24 cellular contexts compared by ENCODE assay signal in genomic region chr19:55106591-55106990, GRCh38. TPM values are rescaled to one million over a fixed set of nuclear protein-coding genes. Genes with fewer than 3 reads are reported as not detected.
A peak's percentile ranks its signal among the peaks of the same experiment; 100 is the strongest.
DNase-seq lines count a peak whose midpoint lies in the region; ATAC-seq, FAIRE-seq and TF ChIP-seq lines count a peak whose summit lies in the region.
"Had no signal": no experiment of that assay in that cellular context is flagged by ENCODE, and none has a peak within 500 bp of the region (broad histone marks: within the 10 kb centered on the region; RNA-seq: fewer than 3 reads in every experiment).

No MANE protein-coding gene starts in this region.

- H3K27ac ChIP-seq in K562 (ENCODE audit: extremely low read depth, low read depth, low read length) (no peak overlapping the region), kidney (ENCODE audit: low read depth in 2 of 2, low read length in 2 of 2) (no peak overlapping the region), transverse colon (no peak overlapping the region)
- H3K27ac ChIP-seq: A549, C4-2B, Peyer's patch had no signal

- H3K4me2 ChIP-seq in K562 (ENCODE audit: insufficient read depth, low read length) = no peak overlapping the region
- H3K4me2 ChIP-seq: A549 had no signal

- H3K36me3 Mint-ChIP-seq in natural killer cell treated with Interleukin-12 subunit alpha and Interleukin-12 subunit beta and Interleukin-15 and Interleukin-18, amount 100 ng/mL, for 72 hours = peaks cover 6% of the 10 kb centered on the region
- H3K36me3 Mint-ChIP-seq in natural killer cell = no peaks in the 10 kb centered on the region
- H3K36me3 Mint-ChIP-seq in stimulated activated effector memory CD8-positive, alpha-beta T cell treated with anti-CD3 and anti-CD28 coated beads, Interleukin-12 subunit alpha, Interleukin-12 subunit beta, amount 100 ng/mL, for 72 hours = peaks cover 62% of the 10 kb centered on the region

- H3K79me2 ChIP-seq in K562 (ENCODE audit: control insufficient read depth, insufficient read depth, low read length) = peaks cover 22% of the 10 kb centered on the region

- ATAC-seq in natural killer cell treated with Interleukin-12 subunit alpha and Interleukin-12 subunit beta and Interleukin-15 and Interleukin-18, amount 100 ng/mL, for 72 hours = peak in 1 of 2 donors; percentile 33
- ATAC-seq in natural killer cell (no peak), K562 (no peak; the same call in 2 of the 3 replicates), HG02973 (IDR thresholded peaks at IDR 0.05; ENCODE audit: unreplicated experiment) (no peak)
- ATAC-seq in stimulated activated effector memory CD8-positive, alpha-beta T cell treated with anti-CD3 and anti-CD28 coated beads, Interleukin-12 subunit alpha, Interleukin-12 subunit beta, amount 100 ng/mL, for 72 hours = no peak

- no peaks in the 10 kb centered on the region for H3K9me3 Mint-ChIP-seq in natural killer cell treated with Interleukin-12 subunit alpha and Interleukin-12 subunit beta and Interleukin-15 and Interleukin-18, amount 100 ng/mL, for 72 hours
- H3K9me3 Mint-ChIP-seq in natural killer cell = no peaks in the 10 kb centered on the region
- H3K9me3 Mint-ChIP-seq in stimulated activated effector memory CD8-positive, alpha-beta T cell treated with anti-CD3 and anti-CD28 coated beads, Interleukin-12 subunit alpha, Interleukin-12 subunit beta, amount 100 ng/mL, for 72 hours = no peaks in the 10 kb centered on the region
- H3K9me3 Mint-ChIP-seq: CD8-positive, alpha-beta memory T cell had no signal

- TF ChIP-seq RAD21 in K562 (CRISPR knock-in tag; conservative IDR thresholded peaks at IDR 0.05 in 1 of 2, IDR thresholded peaks at IDR 0.05 in 1 of 2) = no peak

- TF ChIP-seq EP300 in K562 (IDR thresholded peaks at IDR 0.05; ENCODE audit: low read length) (no peak), transverse colon (IDR thresholded peaks at IDR 0.05; ENCODE audit: low read depth) (no peak)

- H3K9ac ChIP-seq in K562 (ENCODE audit: insufficient read depth in 1 of 2, low read depth in 2 of 2, low read length in 2 of 2) (peak overlapping the region in 1 of 2 experiments; percentile 68; a peak in 2 of 4 replicates), kidney (ENCODE audit: low read length in 2 of 2) (no peak overlapping the region)

- WGBS in K562 (ENCODE audit: insufficient coverage, low coverage, missing lambda C conversion rate) = 93% methylated on average over 6 of the region's 6 CpGs
- 88% methylated on average over 6 of the region's 6 CpGs; no CpG with 5 or more reads in 1 of the 2 donors for WGBS in transverse colon (ENCODE audit: low coverage in 1 of 2), 2 donors

- peaks cover 67% of the 10 kb centered on the region; the same call in 2 of the 3 replicates for H3K36me3 ChIP-seq in K562 (ENCODE audit: control insufficient read depth, insufficient read depth, low read length)
- H3K36me3 ChIP-seq in kidney (ENCODE audit: control insufficient read depth in 1 of 2, insufficient read depth in 2 of 2, low read length in 2 of 2) = peaks cover 9 to 17% of the 10 kb centered on the region in 2 donors
- H3K36me3 ChIP-seq in transverse colon = peaks cover 0 to 18% (median 7%) of the 10 kb centered on the region in 4 donors

- CTCF ChIA-PET in K562 (lab: Yijun Ruan, JAX; ENCODE audit: low intra/inter-chr PET ratio) = no interaction called here

- TF ChIP-seq CTCF in natural killer cell (IDR thresholded peaks at IDR 0.05) = no peak
- no peak for TF ChIP-seq CTCF in K562 (IDR thresholded peaks at IDR 0.05 in 2 of 3, conservative IDR thresholded peaks at IDR 0.05 in 1 of 3; ENCODE audit: insufficient read depth in 2 of 3, low read depth in 1 of 3, low read length in 3 of 3)
- TF ChIP-seq CTCF in kidney (IDR thresholded peaks at IDR 0.05; ENCODE audit: borderline replicate concordance, extremely low read depth, insufficient read depth) = no peak
- TF ChIP-seq CTCF in transverse colon (IDR thresholded peaks at IDR 0.05) = no peak

- H3K4me1 ChIP-seq in K562 (replicated peaks in 1 of 2; ENCODE audit: control insufficient read depth in 2 of 2, insufficient read depth in 2 of 2, low read length in 2 of 2) (peaks cover 2 to 21% of the 10 kb centered on the region in 2 experiments; a peak in 3 of 5 replicates), kidney (ENCODE audit: control insufficient read depth in 1 of 2, insufficient read depth in 1 of 2, low read depth in 1 of 2, low read length in 2 of 2) (no peaks in the 10 kb centered on the region), transverse colon (no peaks in the 10 kb centered on the region)
- H3K4me1 ChIP-seq: A549, Peyer's patch had no signal

- FAIRE-seq in K562 (lab: Jason Lieb, UNC) (no peak), kidney (lab: Jason Lieb, UNC) (no peak)
- FAIRE-seq: A549, GM12892, GM19239, H54 had no signal

- no peak for TF ChIP-seq POLR2A in K562 (conservative IDR thresholded peaks at IDR 0.05)
- TF ChIP-seq POLR2A in transverse colon (IDR thresholded peaks at IDR 0.05) = no peak

- H3K4me1 Mint-ChIP-seq in natural killer cell treated with Interleukin-12 subunit alpha and Interleukin-12 subunit beta and Interleukin-15 and Interleukin-18, amount 100 ng/mL, for 72 hours (ENCODE audit: low read depth in 2 of 2) = peaks cover 6 to 18% of the 10 kb centered on the region in 2 donors
- peaks cover 11 to 15% of the 10 kb centered on the region in 2 donors for H3K4me1 Mint-ChIP-seq in natural killer cell
- peaks cover 23% of the 10 kb centered on the region for H3K4me1 Mint-ChIP-seq in stimulated activated effector memory CD8-positive, alpha-beta T cell treated with anti-CD3 and anti-CD28 coated beads, Interleukin-12 subunit alpha, Interleukin-12 subunit beta, amount 100 ng/mL, for 72 hours

- POLR2A ChIA-PET in K562 (lab: Yijun Ruan, JAX) = interaction anchor here (0.8 to 1.3 kb wide), 7 partner anchors 8 to 33 kb away, joined by 3 to 7 read pairs (median 4); partner anchors contain the start of gene PPP1R12C

- H3K27ac Mint-ChIP-seq in natural killer cell treated with Interleukin-12 subunit alpha and Interleukin-12 subunit beta and Interleukin-15 and Interleukin-18, amount 100 ng/mL, for 72 hours = no peak overlapping the region
- H3K27ac Mint-ChIP-seq in natural killer cell = peak overlapping the region in 1 of 2 donors; percentile 16
- peak overlapping the region; percentile 32 for H3K27ac Mint-ChIP-seq in stimulated activated effector memory CD8-positive, alpha-beta T cell treated with anti-CD3 and anti-CD28 coated beads, Interleukin-12 subunit alpha, Interleukin-12 subunit beta, amount 100 ng/mL, for 72 hours

- peaks cover 4% of the 10 kb centered on the region; the same call in 1 of the 2 replicates for H4K20me1 ChIP-seq in K562 (replicated peaks; ENCODE audit: control insufficient read depth, insufficient read depth, low read length)

- peak; percentile 56 for DNase-seq in natural killer cell treated with Interleukin-12 subunit alpha and Interleukin-12 subunit beta and Interleukin-15 and Interleukin-18, amount 100 ng/mL, for 72 hours (ENCODE audit: low spot score)
- no peak for DNase-seq in natural killer cell
- no peak for DNase-seq in K562 (ENCODE audit: extremely low read depth in 1 of 4, low spot score in 3 of 4)
- DNase-seq in kidney = peak; percentile 37
- no peak for DNase-seq in stimulated activated effector memory CD8-positive, alpha-beta T cell treated with anti-CD3 and anti-CD28 coated beads, Interleukin-12 subunit alpha, Interleukin-12 subunit beta, amount 100 ng/mL, for 72 hours (ENCODE audit: low spot score in 2 of 2)
- no peak for DNase-seq in NCI-H2196 (lab: John Stamatoyannopoulos, UW; ENCODE audit: unreplicated experiment)
- DNase-seq in transverse colon = no peak
- DNase-seq: AML-193; CD8-positive, alpha-beta memory T cell; DMS153; DND-41; KBM-7; NCI-H2029 treated with DMSO at 0.1 percent for 48 hours; NCI-H226; NCI-H510A; NCI-H69; Peyer's patch; SHP77 treated with DMSO at 0.1 percent for 48 hours had no signal

- BruUV-seq in K562 (replicated peaks; lab: Mats Ljungman, UMichigan) = no TSS peak

- in situ Hi-C loops in K562 (cut with MboI) (no loop called here), transverse colon (cut with MboI; ENCODE audit: low pct_ligation_motif_present in 1 of 4, low pct_unique_long_range_greater_than_20kb in 1 of 4, low sequenced_read_pairs in 3 of 4) (no loop called here)

- H3K27me3 ChIP-seq in K562 (ENCODE audit: control insufficient read depth in 2 of 2, insufficient read depth in 2 of 2, low read length in 2 of 2) = no peaks in the 10 kb centered on the region
- no peaks in the 10 kb centered on the region for H3K27me3 ChIP-seq in transverse colon
- H3K27me3 ChIP-seq: Peyer's patch had no signal

- H3K4me3 ChIP-seq in K562 = no peak overlapping the region
- no peak overlapping the region for H3K4me3 ChIP-seq in kidney (ENCODE audit: low read length in 2 of 2)
- H3K4me3 ChIP-seq in transverse colon = no peak overlapping the region
- H3K4me3 ChIP-seq: A549, Peyer's patch had no signal

- no peaks in the 10 kb centered on the region for H3K27me3 Mint-ChIP-seq in natural killer cell treated with Interleukin-12 subunit alpha and Interleukin-12 subunit beta and Interleukin-15 and Interleukin-18, amount 100 ng/mL, for 72 hours
- no peaks in the 10 kb centered on the region for H3K27me3 Mint-ChIP-seq in natural killer cell (ENCODE audit: low read depth in 2 of 2)
- H3K27me3 Mint-ChIP-seq: CD8-positive, alpha-beta memory T cell had no signal

- intact Hi-C loops in natural killer cell (cut with micrococcal nuclease) = no loop called here
- intact Hi-C loops in K562 (cut with micrococcal nuclease) = no loop called here
- intact Hi-C loops in kidney (cut with DNase I) = no loop called here
- intact Hi-C loops in transverse colon (cut with DNase I; ENCODE audit: low total_unique reads) = no loop called here

- no peaks in the 10 kb centered on the region for H3K9me3 ChIP-seq in K562 (replicated peaks; ENCODE audit: control insufficient read depth, insufficient read depth, low read depth, low read length)
- H3K9me3 ChIP-seq in kidney (ENCODE audit: control insufficient read depth in 1 of 2, low read length in 2 of 2) = no peaks in the 10 kb centered on the region
- H3K9me3 ChIP-seq in transverse colon = no peaks in the 10 kb centered on the region
- H3K9me3 ChIP-seq: Peyer's patch had no signal

- no peak overlapping the region for H3K4me3 Mint-ChIP-seq in natural killer cell treated with Interleukin-12 subunit alpha and Interleukin-12 subunit beta and Interleukin-15 and Interleukin-18, amount 100 ng/mL, for 72 hours
- no peak overlapping the region for H3K4me3 Mint-ChIP-seq in natural killer cell
- no peak overlapping the region for H3K4me3 Mint-ChIP-seq in stimulated activated effector memory CD8-positive, alpha-beta T cell treated with anti-CD3 and anti-CD28 coated beads, Interleukin-12 subunit alpha, Interleukin-12 subunit beta, amount 100 ng/mL, for 72 hours
- H3K4me3 Mint-ChIP-seq: CD8-positive, alpha-beta memory T cell had no signal

- no peak overlapping the region for H2AFZ ChIP-seq in K562 (ENCODE audit: low read depth, low read length)

- H3K9me1 ChIP-seq in K562 (ENCODE audit: control insufficient read depth, insufficient read depth, low read length) = no peaks in the 10 kb centered on the region

RNA-seq across cellular contexts. Expression of gene PPP1R12C, which starts 10.8 kb away (rescaled TPM):
- total RNA-seq in natural killer cell treated with Interleukin-12 subunit alpha and Interleukin-12 subunit beta and Interleukin-15 and Interleukin-18, amount 100 ng/mL, for 72 hours = 100 to 1,000 TPM; 157 to 251 TPM
- total RNA-seq in natural killer cell (100 to 1,000 TPM; 162 to 178 (median 174) TPM), K562 (2014; rRNA removed) (93.5 and 119 TPM in 2 replicates), K562 (2014; rRNA removed; fragmentation: Illumina TruSeq; extraction: Trizol) (16.3 and 21.9 TPM in 2 replicates), K562 (2015; rRNA removed; fragmentation: Illumina TruSeq; extraction: Trizol) (54.1 and 54.3 TPM in 2 replicates), K562 (2021) (89.7 and 110 TPM in 2 replicates), kidney (146 TPM), transverse colon (100 to 1,000 TPM; 101 to 350 (median 154) TPM)
- total RNA-seq in K562 (2011; cell fraction: chromatin; rRNA removed; ENCODE audit: low replicate concordance) = 103 and 282 TPM in 2 replicates
- total RNA-seq in K562 (2011; cell fraction: nucleolus; rRNA removed) = 185 and 189 TPM in 2 replicates
- total RNA-seq in K562 (2011; cell fraction: nucleoplasm; rRNA removed) = 126 and 131 TPM in 2 replicates
- polyA plus RNA-seq in K562 (2011; rRNA removed) (31.6 and 39.7 TPM in 2 replicates), K562 (2014; fragmentation: Illumina TruSeq; extraction: Trizol) (33.7 and 54.3 TPM in 2 replicates), K562 (2014; fragmentation: Nextera tagmentation; extraction: Ambion mirVana) (1 to 10 TPM; 1.8 to 2.7 TPM), K562 (2014; rRNA removed) (125 and 136 TPM in 2 replicates), kidney (ENCODE audit: insufficient read depth, low read depth, low replicate concordance) (89.0 TPM)
- polyA plus RNA-seq in K562 (2011; cell fraction: cytosol; rRNA removed) = 21.4 and 48.7 TPM in 2 replicates
- 238 and 450 TPM in 2 replicates for polyA plus RNA-seq in K562 (2011; cell fraction: nucleus; rRNA removed)
- polyA plus RNA-seq in K562 (2012) = 76.7 and 102 TPM in 2 replicates
- polyA minus RNA-seq in K562 (2011; rRNA and poly(A)+ RNA removed) = 5.9 and 7.7 TPM in 2 replicates
- polyA minus RNA-seq in K562 (2011; cell fraction: cytosol; rRNA and poly(A)+ RNA removed) = 15.9 and 20.8 TPM in 2 replicates
- polyA minus RNA-seq in K562 (2011; cell fraction: nucleus; rRNA and poly(A)+ RNA removed) = 53.1 and 57.2 TPM in 2 replicates

RNA-seq across cellular contexts. Expression of gene EPS8L1, which starts 30.9 kb away (rescaled TPM):
- 1 to 10 TPM; 1.3 to 8.7 TPM for total RNA-seq in natural killer cell treated with Interleukin-12 subunit alpha and Interleukin-12 subunit beta and Interleukin-15 and Interleukin-18, amount 100 ng/mL, for 72 hours
- 10 to 100 TPM in 1 of 3 donors, 1 to 10 TPM in 2; 8.8 to 15.7 (median 10.0) TPM for total RNA-seq in natural killer cell
- total RNA-seq in K562 (2011; cell fraction: chromatin; rRNA removed; ENCODE audit: low replicate concordance) = 21.2 and 53.9 TPM in 2 replicates
- 25.4 and 29.5 TPM in 2 replicates for total RNA-seq in K562 (2011; cell fraction: nucleolus; rRNA removed)
- total RNA-seq in K562 (2011; cell fraction: nucleoplasm; rRNA removed) = 24.6 and 30.8 TPM in 2 replicates
- total RNA-seq in K562 (2014; rRNA removed) = 18.1 and 21.3 TPM in 2 replicates
- 6.8 and 8.0 TPM in 2 replicates for total RNA-seq in K562 (2014; rRNA removed; fragmentation: Illumina TruSeq; extraction: Trizol)
- total RNA-seq in K562 (2015; rRNA removed; fragmentation: Illumina TruSeq; extraction: Trizol) = 9.6 and 11.5 TPM in 2 replicates
- total RNA-seq in K562 (2021) = 17.3 and 18.9 TPM in 2 replicates
- polyA plus RNA-seq in K562 (2011; rRNA removed) = 11.9 and 13.2 TPM in 2 replicates
- polyA plus RNA-seq in K562 (2011; cell fraction: cytosol; rRNA removed) = 9.1 and 15.2 TPM in 2 replicates
- polyA plus RNA-seq in K562 (2011; cell fraction: nucleus; rRNA removed) = 39.1 and 62.6 TPM in 2 replicates
- 22.7 and 23.7 TPM in 2 replicates for polyA plus RNA-seq in K562 (2012)
- polyA plus RNA-seq in K562 (2014; fragmentation: Illumina TruSeq; extraction: Trizol) = 13.5 and 14.0 TPM in 2 replicates
- polyA plus RNA-seq in K562 (2014; fragmentation: Nextera tagmentation; extraction: Ambion mirVana) = under 1 TPM; 0.35 to 0.59 TPM
- 15.9 and 22.1 TPM in 2 replicates for polyA plus RNA-seq in K562 (2014; rRNA removed)
- 3.1 and 7.7 TPM in 2 replicates for polyA minus RNA-seq in K562 (2011; rRNA and poly(A)+ RNA removed)
- 5.2 and 6.4 TPM in 2 replicates for polyA minus RNA-seq in K562 (2011; cell fraction: cytosol; rRNA and poly(A)+ RNA removed)
- polyA minus RNA-seq in K562 (2011; cell fraction: nucleus; rRNA and poly(A)+ RNA removed) = 10.0 and 12.8 TPM in 2 replicates
- total RNA-seq in kidney = 95.0 TPM
- 45.4 TPM for polyA plus RNA-seq in kidney (ENCODE audit: insufficient read depth, low read depth, low replicate concordance)
- total RNA-seq in transverse colon = 100 to 1,000 TPM in 1 of 4 donors, 10 to 100 TPM in 3; 28.7 to 115 (median 49.1) TPM

RNA-seq across cellular contexts. Expression of gene TNNT1, which starts 42.4 kb away (rescaled TPM):
- not detected for total RNA-seq in natural killer cell treated with Interleukin-12 subunit alpha and Interleukin-12 subunit beta and Interleukin-15 and Interleukin-18, amount 100 ng/mL, for 72 hours
- total RNA-seq in natural killer cell (under 1 TPM in 1 of 3 donors, not detected in 2; 0.94 TPM), K562 (2014; rRNA removed) (366 and 390 TPM in 2 replicates), K562 (2014; rRNA removed; fragmentation: Illumina TruSeq; extraction: Trizol) (114 and 159 TPM in 2 replicates), K562 (2015; rRNA removed; fragmentation: Illumina TruSeq; extraction: Trizol) (244 and 252 TPM in 2 replicates), K562 (2021) (207 and 227 TPM in 2 replicates), kidney (not detected), transverse colon (1 to 10 TPM in 2 of 4 donors, not detected in 2; 1.6 to 4.1 TPM)
- 33.1 and 49.0 TPM in 2 replicates for total RNA-seq in K562 (2011; cell fraction: chromatin; rRNA removed; ENCODE audit: low replicate concordance)
- total RNA-seq in K562 (2011; cell fraction: nucleolus; rRNA removed) = 39.5 and 44.5 TPM in 2 replicates
- total RNA-seq in K562 (2011; cell fraction: nucleoplasm; rRNA removed) = 49.1 and 49.5 TPM in 2 replicates
- polyA plus RNA-seq in K562 (2011; rRNA removed) (177 and 189 TPM in 2 replicates), K562 (2014; fragmentation: Illumina TruSeq; extraction: Trizol) (224 and 227 TPM in 2 replicates), K562 (2014; fragmentation: Nextera tagmentation; extraction: Ambion mirVana) (10 to 100 TPM; 31.8 to 43.6 TPM), K562 (2014; rRNA removed) (324 and 325 TPM in 2 replicates), kidney (ENCODE audit: insufficient read depth, low read depth, low replicate concordance) (not detected)
- polyA plus RNA-seq in K562 (2011; cell fraction: cytosol; rRNA removed) = 173 and 189 TPM in 2 replicates
- polyA plus RNA-seq in K562 (2011; cell fraction: nucleus; rRNA removed) = 99.4 and 117 TPM in 2 replicates
- polyA plus RNA-seq in K562 (2012) = 276 and 308 TPM in 2 replicates
- polyA minus RNA-seq in K562 (2011; rRNA and poly(A)+ RNA removed) = 86.4 and 93.6 TPM in 2 replicates
- 45.8 and 53.1 TPM in 2 replicates for polyA minus RNA-seq in K562 (2011; cell fraction: cytosol; rRNA and poly(A)+ RNA removed)
- polyA minus RNA-seq in K562 (2011; cell fraction: nucleus; rRNA and poly(A)+ RNA removed) = 24.5 and 35.7 TPM in 2 replicates
- total RNA-seq: CD8-positive, alpha-beta memory T cell; Peyer's patch had no signal
- polyA plus RNA-seq: CD8-positive, alpha-beta memory T cell had no signal

RNA-seq across cellular contexts. Expression of gene RDH13, which starts 43.6 kb away (rescaled TPM):
- 10 to 100 TPM; 13.4 to 31.0 TPM for total RNA-seq in natural killer cell treated with Interleukin-12 subunit alpha and Interleukin-12 subunit beta and Interleukin-15 and Interleukin-18, amount 100 ng/mL, for 72 hours
- 10 to 100 TPM; 18.2 to 25.3 (median 19.3) TPM for total RNA-seq in natural killer cell
- total RNA-seq in K562 (2011; cell fraction: chromatin; rRNA removed; ENCODE audit: low replicate concordance) = 86.2 and 226 TPM in 2 replicates
- total RNA-seq in K562 (2011; cell fraction: nucleolus; rRNA removed) = 132 and 156 TPM in 2 replicates
- total RNA-seq in K562 (2011; cell fraction: nucleoplasm; rRNA removed) = 101 and 114 TPM in 2 replicates
- 63.2 and 78.7 TPM in 2 replicates for total RNA-seq in K562 (2014; rRNA removed)
- total RNA-seq in K562 (2014; rRNA removed; fragmentation: Illumina TruSeq; extraction: Trizol) = 25.8 and 29.2 TPM in 2 replicates
- total RNA-seq in K562 (2015; rRNA removed; fragmentation: Illumina TruSeq; extraction: Trizol) = 41.9 and 43.3 TPM in 2 replicates
- total RNA-seq in K562 (2021) = 65.7 and 70.3 TPM in 2 replicates
- polyA plus RNA-seq in K562 (2011; rRNA removed) = 23.3 and 28.6 TPM in 2 replicates
- polyA plus RNA-seq in K562 (2011; cell fraction: cytosol; rRNA removed) = 19.8 and 50.7 TPM in 2 replicates
- 75.3 and 114 TPM in 2 replicates for polyA plus RNA-seq in K562 (2011; cell fraction: nucleus; rRNA removed)
- 36.1 and 51.9 TPM in 2 replicates for polyA plus RNA-seq in K562 (2012)
- polyA plus RNA-seq in K562 (2014; fragmentation: Illumina TruSeq; extraction: Trizol) = 39.5 and 44.9 TPM in 2 replicates
- polyA plus RNA-seq in K562 (2014; fragmentation: Nextera tagmentation; extraction: Ambion mirVana) = 1 to 10 TPM; 7.5 to 9.8 TPM
- polyA plus RNA-seq in K562 (2014; rRNA removed) = 51.2 and 53.8 TPM in 2 replicates
- 19.9 and 43.3 TPM in 2 replicates for polyA minus RNA-seq in K562 (2011; rRNA and poly(A)+ RNA removed)
- 18.3 and 33.0 TPM in 2 replicates for polyA minus RNA-seq in K562 (2011; cell fraction: cytosol; rRNA and poly(A)+ RNA removed)
- 32.5 and 38.9 TPM in 2 replicates for polyA minus RNA-seq in K562 (2011; cell fraction: nucleus; rRNA and poly(A)+ RNA removed)
- total RNA-seq in kidney = 38.7 TPM
- polyA plus RNA-seq in kidney (ENCODE audit: insufficient read depth, low read depth, low replicate concordance) = 24.9 TPM
- total RNA-seq in transverse colon = 100 to 1,000 TPM in 1 of 4 donors, 10 to 100 TPM in 3; 28.4 to 125 (median 61.7) TPM

RNA-seq across cellular contexts. Expression of gene TNNI3, which starts 50.9 kb away (rescaled TPM):
- total RNA-seq in natural killer cell treated with Interleukin-12 subunit alpha and Interleukin-12 subunit beta and Interleukin-15 and Interleukin-18, amount 100 ng/mL, for 72 hours = not detected
- total RNA-seq in natural killer cell (under 1 TPM in 1 of 3 donors, not detected in 2; 0.94 TPM), K562 (2014; rRNA removed) (107 and 125 TPM in 2 replicates), K562 (2014; rRNA removed; fragmentation: Illumina TruSeq; extraction: Trizol) (22.0 and 26.5 TPM in 2 replicates), K562 (2015; rRNA removed; fragmentation: Illumina TruSeq; extraction: Trizol) (74.2 and 76.5 TPM in 2 replicates), K562 (2021) (53.7 and 63.3 TPM in 2 replicates), kidney (0.41 TPM), transverse colon (not detected)
- 25.9 and 44.0 TPM in 2 replicates for total RNA-seq in K562 (2011; cell fraction: chromatin; rRNA removed; ENCODE audit: low replicate concordance)
- 23.2 and 24.3 TPM in 2 replicates for total RNA-seq in K562 (2011; cell fraction: nucleolus; rRNA removed)
- total RNA-seq in K562 (2011; cell fraction: nucleoplasm; rRNA removed) = 27.0 and 36.9 TPM in 2 replicates
- polyA plus RNA-seq in K562 (2011; rRNA removed) (28.1 and 33.8 TPM in 2 replicates), K562 (2014; fragmentation: Illumina TruSeq; extraction: Trizol) (42.0 and 55.7 TPM in 2 replicates), K562 (2014; fragmentation: Nextera tagmentation; extraction: Ambion mirVana) (10 to 100 TPM in 1 of 2 experiments, 1 to 10 TPM in 1; 4.7 to 17.2 TPM), K562 (2014; rRNA removed) (143 and 158 TPM in 2 replicates), kidney (ENCODE audit: insufficient read depth, low read depth, low replicate concordance) (1.7 TPM)
- polyA plus RNA-seq in K562 (2011; cell fraction: cytosol; rRNA removed) = 41.8 and 52.3 TPM in 2 replicates
- 61.1 and 64.7 TPM in 2 replicates for polyA plus RNA-seq in K562 (2011; cell fraction: nucleus; rRNA removed)
- polyA plus RNA-seq in K562 (2012) = 58.4 and 68.8 TPM in 2 replicates
- polyA minus RNA-seq in K562 (2011; rRNA and poly(A)+ RNA removed) = 6.4 and 7.0 TPM in 2 replicates
- polyA minus RNA-seq in K562 (2011; cell fraction: cytosol; rRNA and poly(A)+ RNA removed) = 7.1 and 13.3 TPM in 2 replicates
- 10.6 and 16.3 TPM in 2 replicates for polyA minus RNA-seq in K562 (2011; cell fraction: nucleus; rRNA and poly(A)+ RNA removed)
- total RNA-seq: CD8-positive, alpha-beta memory T cell; Peyer's patch had no signal
- polyA plus RNA-seq: CD8-positive, alpha-beta memory T cell had no signal

Comparison
In these comparisons a context has a peak if more than half of its experiments do, and no peak if none do; other contexts are left out.
1. DNase-seq: peak in natural killer cell treated with Interleukin-12 subunit alpha and Interleukin-12 subunit beta and Interleukin-15 and Interleukin-18, amount 100 ng/mL, for 72 hours (single experiment) and kidney (single experiment); none in natural killer cell (single experiment), K562 (0 of 4), stimulated activated effector memory CD8-positive, alpha-beta T cell treated with anti-CD3 and anti-CD28 coated beads, Interleukin-12 subunit alpha, Interleukin-12 subunit beta, amount 100 ng/mL, for 72 hours (0 of 2), NCI-H2196 (single experiment) and transverse colon (single experiment).
2. RNA of gene TNNT1, which starts 42.4 kb away (total RNA-seq): 33.1 to 390 TPM in K562; 1.6 to 4.1 TPM in transverse colon, not detected in kidney (single experiment), 0.94 TPM in natural killer cell and not detected in natural killer cell treated with Interleukin-12 subunit alpha and Interleukin-12 subunit beta and Interleukin-15 and Interleukin-18, amount 100 ng/mL, for 72 hours; every median in the first group is over 4 times any median in the second.